Comparison of ENCODE assay signal across 20 cellular contexts in genomic region chr4:103482893-103483292, GRCh38.
DNase-seq lines count a peak whose midpoint lies in the region; ATAC-seq, FAIRE-seq and TF ChIP-seq lines count a peak whose summit lies in the region.
"Had no signal": no experiment of that assay in that cellular context is flagged by ENCODE, and none has a peak within 500 bp of the region (broad histone marks: within the 10 kb centered on the region; RNA-seq: fewer than 3 reads in every experiment).

No MANE protein-coding gene starts in this region.

- CTCF ChIA-PET in WTC11 (lab: Charles Lee), result no interaction called here

- no peak for FAIRE-seq in D721Med (lab: Jason Lieb, UNC)
- no peak for FAIRE-seq in urothelium cell line (lab: Jason Lieb, UNC)
- no peak for FAIRE-seq in H54 (lab: Jason Lieb, UNC)
- FAIRE-seq: A204.1, K562 had no signal

- no peak overlapping the region for H3K27ac Mint-ChIP-seq in WTC11
- H3K27ac Mint-ChIP-seq: CD4-positive, CD25-positive, alpha-beta regulatory T cell; CD8-positive, alpha-beta memory T cell; HFFc6 had no signal

- H3K36me3 Mint-ChIP-seq in WTC11, result peaks cover 7% of the 10 kb centered on the region; the same call in 1 of the 2 replicates
- H3K36me3 Mint-ChIP-seq: CD4-positive, CD25-positive, alpha-beta regulatory T cell; CD8-positive, alpha-beta memory T cell had no signal

- H3K4me1 Mint-ChIP-seq in WTC11, result no peaks in the 10 kb centered on the region; the same call in 1 of the 2 replicates
- H3K4me1 Mint-ChIP-seq: CD4-positive, CD25-positive, alpha-beta regulatory T cell; CD8-positive, alpha-beta memory T cell had no signal

- TF ChIP-seq CTCF in D721Med (IDR thresholded peaks at IDR 0.05; ENCODE audit: insufficient read depth, missing control alignments) (peak; percentile 34), WTC11 (IDR thresholded peaks at IDR 0.05) (no peak), retinal pigment epithelial cell (conservative IDR thresholded peaks at IDR 0.05; ENCODE audit: low read depth, low read length) (peak; percentile 33)

- no peak overlapping the region for H3K4me3 Mint-ChIP-seq in WTC11
- H3K4me3 Mint-ChIP-seq: CD4-positive, CD25-positive, alpha-beta regulatory T cell; CD8-positive, alpha-beta memory T cell; HFFc6 had no signal

- H3K4me3 ChIP-seq in retinal pigment epithelial cell (ENCODE audit: low read length), result no peak overlapping the region
- H3K4me3 ChIP-seq: K562 had no signal

- H3K27me3 Mint-ChIP-seq in WTC11 (ENCODE audit: low read depth), result peaks cover 6% of the 10 kb centered on the region

- ATAC-seq in WTC11, result peak; percentile 62
- ATAC-seq in HG03095 (IDR thresholded peaks at IDR 0.05; ENCODE audit: unreplicated experiment), result no peak
- ATAC-seq: K562 had no signal

- POLR2A ChIA-PET in WTC11 (lab: Charles Lee), result no interaction called here

- DNase-seq in D341Med (ENCODE audit: low spot score) (peak; percentile 78), D721Med (ENCODE audit: insufficient read length, low spot score) (peak; percentile 19), WTC11 (ENCODE audit: low spot score) (no peak), retinal pigment epithelial cell (ENCODE audit: low read depth) (peak; percentile 61), urothelium cell line (ENCODE audit: low spot score) (no peak), H54 (ENCODE audit: insufficient read length, low spot score) (no peak)
- DNase-seq: ACHN; BE2C; C1 segment of cervical spinal cord; CD4-positive, CD25-positive, alpha-beta regulatory T cell; CD8-positive, alpha-beta memory T cell; COR-L47; DMS79 treated with DMSO at 0.1 percent for 48 hours; GF-D8; HCEC 1CT; HFFc6; IMR-90 had no signal

- no peak for TF ChIP-seq POLR2A in H54 (IDR thresholded peaks at IDR 0.05; ENCODE audit: low read depth, low read length)

- peaks cover 23% of the 10 kb centered on the region for H3K9me3 Mint-ChIP-seq in WTC11
- H3K9me3 Mint-ChIP-seq: HFFc6 had no signal

TF ChIP-seq in WTC11, 78 proteins besides CTCF, POLR2A, EP300 and RAD21 (continues in another document):
- TF ChIP-seq ARID4B (CRISPR knock-in tag; IDR thresholded peaks at IDR 0.05; ENCODE audit: borderline replicate concordance) (no peak), MAX (CRISPR knock-in tag; IDR thresholded peaks at IDR 0.05) (no peak), SMAD3 (CRISPR knock-in tag; IDR thresholded peaks at IDR 0.05; ENCODE audit: borderline replicate concordance) (no peak), OVOL2 (CRISPR knock-in tag; IDR thresholded peaks at IDR 0.05; ENCODE audit: borderline replicate concordance) (no peak), AFF4 (CRISPR knock-in tag; IDR thresholded peaks at IDR 0.05; ENCODE audit: borderline replicate concordance) (no peak), NFYB (CRISPR knock-in tag; conservative IDR thresholded peaks at IDR 0.05; ENCODE audit: low read depth) (no peak), NFE2L1 (CRISPR knock-in tag; IDR thresholded peaks at IDR 0.05) (no peak), NFATC4 (CRISPR knock-in tag; IDR thresholded peaks at IDR 0.05) (no peak), PREB (CRISPR knock-in tag; IDR thresholded peaks at IDR 0.05; ENCODE audit: borderline replicate concordance) (no peak), ATF1 (CRISPR knock-in tag; IDR thresholded peaks at IDR 0.05) (no peak), HMGXB4 (CRISPR knock-in tag; IDR thresholded peaks at IDR 0.05) (no peak), ERG (CRISPR knock-in tag; IDR thresholded peaks at IDR 0.05) (no peak)

Comparison
In these comparisons a context has a peak if more than half of its experiments do, and no peak if none do; other contexts are left out.
1. DNase-seq: peak in D341Med (single experiment), D721Med (single experiment) and retinal pigment epithelial cell (single experiment); none in WTC11 (single experiment), urothelium cell line (single experiment) and H54 (single experiment).